ENCODE assay signal across 14 cellular contexts in the genomic region with DNA sequence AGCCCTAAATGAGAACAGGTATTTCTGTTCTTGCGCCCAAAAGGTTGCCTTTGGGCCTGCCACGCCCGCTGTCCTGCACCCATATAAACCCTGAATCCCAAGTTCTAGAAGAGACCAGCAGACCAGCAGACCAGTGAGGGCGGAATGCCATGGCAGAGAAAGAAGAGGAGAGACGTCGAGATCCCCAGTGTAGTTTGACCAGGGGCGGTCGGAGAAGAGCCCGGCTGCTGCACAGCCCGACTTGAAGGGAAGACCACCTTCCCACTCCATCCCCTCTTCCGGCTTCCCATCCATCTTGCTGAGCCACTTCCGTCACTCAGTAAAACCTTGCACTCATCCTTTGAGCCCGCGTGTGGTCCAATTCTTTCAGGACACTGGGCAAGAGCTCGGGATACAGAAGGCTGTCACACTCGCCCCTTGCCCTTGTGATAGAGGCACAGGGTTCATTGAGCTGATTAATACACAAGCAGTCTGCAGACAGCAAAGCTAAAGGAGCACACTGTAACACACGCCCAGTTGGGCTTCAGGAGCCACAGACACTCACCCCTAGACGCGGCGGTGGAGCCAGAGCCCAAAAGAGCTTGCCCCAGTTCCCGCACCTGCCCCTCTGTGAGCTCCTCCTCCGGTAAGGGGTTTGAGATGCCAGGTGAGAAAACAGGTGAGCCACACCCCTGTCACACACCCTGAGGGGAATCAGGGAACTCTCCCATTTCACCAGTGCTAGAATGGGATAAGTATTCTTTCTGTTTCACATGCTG.
DNase-seq lines count a peak whose midpoint lies in the region; ATAC-seq and TF ChIP-seq lines count a peak whose summit lies in the region.
"Had no signal": no experiment of that assay in that cellular context is flagged by ENCODE, and none has a peak within 500 bp of the region (broad histone marks: within the 10 kb centered on the region; RNA-seq: fewer than 3 reads in every experiment).

No MANE protein-coding gene starts in this region.

- no peaks in the 10 kb centered on the region for H3K36me3 Mint-ChIP-seq in chondrocyte (ENCODE audit: low read depth)
- no peaks in the 10 kb centered on the region for H3K36me3 Mint-ChIP-seq in activated CD8-positive, alpha-beta T cell treated with anti-CD3 and anti-CD28 coated beads, Interleukin-2, amount 10 ng/mL, durations not matched to agents 7 days and 5 days (ENCODE audit: low read depth)
- H3K36me3 Mint-ChIP-seq: CD14-positive monocyte; CD4-positive, alpha-beta memory T cell had no signal

- H3K4ac ChIP-seq in neuronal stem cell (ENCODE audit: low read length), result no peak overlapping the region

- no peak overlapping the region for H2BK120ac ChIP-seq in neuronal stem cell (ENCODE audit: low read depth, low read length)

- no peak overlapping the region for H2BK5ac ChIP-seq in neuronal stem cell (ENCODE audit: low read length)

- no peak overlapping the region for H3K14ac ChIP-seq in neuronal stem cell (ENCODE audit: low read length)

- CTCF ChIA-PET in activated CD8-positive, alpha-beta T cell treated with anti-CD3 and anti-CD28 coated beads, Interleukin-2, amount 10 ng/mL, durations not matched to agents 7 days and 5 days (lab: Charles Lee), result no interaction called here

- H3K4me3 ChIP-seq in neuronal stem cell (ENCODE audit: low read length in 2 of 2), result no peak overlapping the region
- H3K4me3 ChIP-seq: BLaER1, HAP-1 had no signal

- H4K8ac ChIP-seq in neuronal stem cell (ENCODE audit: low read depth, low read length), result no peak overlapping the region

- H2AK5ac ChIP-seq in neuronal stem cell (ENCODE audit: low read depth, low read length), result no peak overlapping the region

- H3K4me3 Mint-ChIP-seq in chondrocyte (ENCODE audit: unreplicated experiment), result no peak overlapping the region
- H3K4me3 Mint-ChIP-seq in activated CD8-positive, alpha-beta T cell treated with anti-CD3 and anti-CD28 coated beads, Interleukin-2, amount 10 ng/mL, durations not matched to agents 7 days and 5 days, result no peak overlapping the region
- H3K4me3 Mint-ChIP-seq: CD14-positive monocyte; CD4-positive, alpha-beta memory T cell had no signal

- no peaks in the 10 kb centered on the region for H3K4me1 ChIP-seq in neuronal stem cell (ENCODE audit: control insufficient read depth in 2 of 2, insufficient read depth in 1 of 2, low read depth in 1 of 2, low read length in 2 of 2)
- H3K4me1 ChIP-seq: BLaER1, HAP-1 had no signal

- DNase-seq in NCI-H748 (lab: John Stamatoyannopoulos, UW; ENCODE audit: unreplicated experiment), result peak; percentile 32
- DNase-seq in NCI-H748 treated with DMSO at 0.1 percent for 48 hours (lab: John Stamatoyannopoulos, UW), result no peak
- DNase-seq in chondrocyte (ENCODE audit: low spot score), result peak; percentile 60
- no peak for DNase-seq in neuronal stem cell (ENCODE audit: low spot score)
- DNase-seq in HPDE6-E6E7 (ENCODE audit: extremely low spot score), result no peak
- DNase-seq in activated CD8-positive, alpha-beta T cell treated with anti-CD3 and anti-CD28 coated beads, Interleukin-2, amount 10 ng/mL, durations not matched to agents 7 days and 5 days, result no peak
- DNase-seq: 8988T; CD4-positive, alpha-beta memory T cell; DMS79 treated with DMSO at 0.1 percent for 48 hours; GF-D8 had no signal

- no peaks in the 10 kb centered on the region for H3K79me1 ChIP-seq in neuronal stem cell (ENCODE audit: low read depth, low read length)

- WGBS in neuronal stem cell (ENCODE audit: extremely low coverage in 2 of 2, insufficient read length in 2 of 2, insufficient replicate concordance in 1 of 2), 2 donors, result no CpG with 5 or more reads among the region's 22 CpGs

- no peak overlapping the region for H3K27ac Mint-ChIP-seq in chondrocyte (ENCODE audit: unreplicated experiment)
- H3K27ac Mint-ChIP-seq in activated CD8-positive, alpha-beta T cell treated with anti-CD3 and anti-CD28 coated beads, Interleukin-2, amount 10 ng/mL, durations not matched to agents 7 days and 5 days, result no peak overlapping the region

- POLR2A ChIA-PET in activated CD8-positive, alpha-beta T cell treated with anti-CD3 and anti-CD28 coated beads, Interleukin-2, amount 10 ng/mL, durations not matched to agents 7 days and 5 days (lab: Charles Lee), result no interaction called here

- no peak overlapping the region for H3K18ac ChIP-seq in neuronal stem cell (ENCODE audit: low read length)

- no peak overlapping the region for H3K9ac ChIP-seq in neuronal stem cell (ENCODE audit: low read depth, low read length, poor library complexity)
- H3K9ac ChIP-seq: BLaER1 had no signal

- no peak for TF ChIP-seq CTCF in chondrocyte (IDR thresholded peaks at IDR 0.05)

- no peaks in the 10 kb centered on the region for H3K9me3 ChIP-seq in neuronal stem cell (replicated peaks in 1 of 2; ENCODE audit: control insufficient read depth in 2 of 2, insufficient read depth in 1 of 2, low read depth in 1 of 2, low read length in 2 of 2)
- H3K9me3 ChIP-seq: BLaER1, HAP-1 had no signal

- no peak overlapping the region for H2BK12ac ChIP-seq in neuronal stem cell (ENCODE audit: low read length)

- H3K27me3 Mint-ChIP-seq in chondrocyte (ENCODE audit: low read depth), result peaks cover 1% of the 10 kb centered on the region
- no peaks in the 10 kb centered on the region for H3K27me3 Mint-ChIP-seq in activated CD8-positive, alpha-beta T cell treated with anti-CD3 and anti-CD28 coated beads, Interleukin-2, amount 10 ng/mL, durations not matched to agents 7 days and 5 days (ENCODE audit: low read depth)
- H3K27me3 Mint-ChIP-seq: CD4-positive, alpha-beta memory T cell had no signal

- no peak overlapping the region for H2BK15ac ChIP-seq in neuronal stem cell (ENCODE audit: low read length)

- no peaks in the 10 kb centered on the region for H3K4me1 Mint-ChIP-seq in chondrocyte (ENCODE audit: low read depth)
- H3K4me1 Mint-ChIP-seq in activated CD8-positive, alpha-beta T cell treated with anti-CD3 and anti-CD28 coated beads, Interleukin-2, amount 10 ng/mL, durations not matched to agents 7 days and 5 days (ENCODE audit: low read depth), result no peaks in the 10 kb centered on the region
- H3K4me1 Mint-ChIP-seq: CD14-positive monocyte; CD4-positive, alpha-beta memory T cell had no signal

- peaks cover 2% of the 10 kb centered on the region for H3K9me3 Mint-ChIP-seq in chondrocyte (ENCODE audit: low read depth)
- H3K9me3 Mint-ChIP-seq in activated CD8-positive, alpha-beta T cell treated with anti-CD3 and anti-CD28 coated beads, Interleukin-2, amount 10 ng/mL, durations not matched to agents 7 days and 5 days (ENCODE audit: insufficient read depth), result peaks cover 7% of the 10 kb centered on the region

- no peak for ATAC-seq in HG02973 (IDR thresholded peaks at IDR 0.05; ENCODE audit: unreplicated experiment)
- no peak for ATAC-seq in activated CD8-positive, alpha-beta T cell treated with anti-CD3 and anti-CD28 coated beads, Interleukin-2, amount 10 ng/mL, durations not matched to agents 7 days and 5 days

- H4K91ac ChIP-seq in neuronal stem cell (ENCODE audit: low read depth, low read length, poor library complexity), result no peak overlapping the region

- no peak overlapping the region for H3K4me2 ChIP-seq in neuronal stem cell (ENCODE audit: insufficient read depth, low read length, poor library complexity, severe bottlenecking)
- H3K4me2 ChIP-seq: BLaER1 had no signal

- H3K23ac ChIP-seq in neuronal stem cell (ENCODE audit: low read depth, low read length, poor library complexity), result peak overlapping the region; percentile 67

- H3K36me3 ChIP-seq in neuronal stem cell (replicated peaks in 1 of 2; ENCODE audit: control insufficient read depth in 2 of 2, insufficient read depth in 2 of 2, low read length in 2 of 2), result no peaks in the 10 kb centered on the region
- H3K36me3 ChIP-seq: BLaER1, HAP-1 had no signal

- H2AFZ ChIP-seq in neuronal stem cell (ENCODE audit: low read length), result peak overlapping the region; percentile 5

- no peaks in the 10 kb centered on the region for H3K27me3 ChIP-seq in neuronal stem cell (ENCODE audit: control insufficient read depth in 3 of 3, insufficient read depth in 3 of 3, low read depth in 1 of 3, low read length in 3 of 3)
- H3K27me3 ChIP-seq: BLaER1 had no signal

- H3K27ac ChIP-seq in neuronal stem cell (replicated peaks; ENCODE audit: low read length), result no peak overlapping the region
- H3K27ac ChIP-seq: BLaER1 had no signal

Comparison
In these comparisons a context has a peak if more than half of its experiments do, and no peak if none do; other contexts are left out.
1. DNase-seq: peak in NCI-H748 (single experiment) and chondrocyte (single experiment); none in NCI-H748 treated with DMSO at 0.1 percent for 48 hours (single experiment), neuronal stem cell (single experiment), HPDE6-E6E7 (single experiment) and activated CD8-positive, alpha-beta T cell treated with anti-CD3 and anti-CD28 coated beads, Interleukin-2, amount 10 ng/mL, durations not matched to agents 7 days and 5 days (single experiment).